In the genomic region with DNA sequence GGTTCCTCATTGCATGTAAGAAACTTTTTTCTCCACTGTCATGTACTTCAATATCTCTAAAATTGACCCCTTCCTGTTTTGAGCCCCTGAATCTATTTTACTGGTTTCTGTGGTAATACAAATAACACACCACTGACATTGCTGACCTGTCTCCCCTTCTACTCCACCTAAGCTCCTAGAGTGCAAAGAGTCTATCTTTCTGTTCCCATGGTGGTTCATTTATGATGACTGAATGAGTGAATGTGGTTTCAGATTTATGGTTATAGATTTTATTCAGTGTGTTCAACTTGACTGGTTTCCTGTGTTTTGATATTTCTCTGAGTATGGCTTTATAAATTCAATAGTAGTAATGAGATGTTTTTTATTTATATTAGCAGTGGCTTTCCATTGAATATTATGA, we compare ENCODE assay signal across 28 cellular contexts.
"Had no signal": no experiment of that assay in that cellular context is flagged by ENCODE, and none has a peak within 500 bp of the region (broad histone marks: within the 10 kb centered on the region; RNA-seq: fewer than 3 reads in every experiment).

No MANE protein-coding gene starts in this region.

- H3K4me3 Mint-ChIP-seq: activated CD4-positive, alpha-beta T cell treated with anti-CD3 and anti-CD28 coated beads, Interleukin-2, amount 10 ng/mL, durations not matched to agents 7 days and 5 days; activated CD8-positive, alpha-beta T cell treated with anti-CD3 and anti-CD28 coated beads, Interleukin-2, amount 10 ng/mL, durations not matched to agents 7 days and 5 days; activated naive CD4-positive, alpha-beta T cell treated with anti-CD3 and anti-CD28 coated beads for 36 hours had no signal

- ATAC-seq: activated CD8-positive, alpha-beta T cell treated with anti-CD3 and anti-CD28 coated beads, Interleukin-2, amount 10 ng/mL, durations not matched to agents 7 days and 5 days; body of pancreas had no signal

- H3K4me3 ChIP-seq: adrenal gland, body of pancreas, breast epithelium had no signal

- FAIRE-seq: astrocyte had no signal

- H3K27ac Mint-ChIP-seq: activated CD4-positive, alpha-beta T cell treated with anti-CD3 and anti-CD28 coated beads, Interleukin-2, amount 10 ng/mL, durations not matched to agents 7 days and 5 days; activated CD8-positive, alpha-beta T cell treated with anti-CD3 and anti-CD28 coated beads, Interleukin-2, amount 10 ng/mL, durations not matched to agents 7 days and 5 days; activated naive CD4-positive, alpha-beta T cell treated with anti-CD3 and anti-CD28 coated beads for 36 hours; activated naive CD4-positive, alpha-beta T cell treated with anti-CD3 and anti-CD28 coated beads, Interleukin-2, amount 50 U/mL, for 72 hours had no signal

- H3K27me3 ChIP-seq: adrenal gland, body of pancreas, breast epithelium had no signal

- H3K9me3 ChIP-seq: adrenal gland, body of pancreas, breast epithelium had no signal

- H3K27me3 Mint-ChIP-seq: activated CD4-positive, alpha-beta T cell treated with anti-CD3 and anti-CD28 coated beads, Interleukin-2, amount 10 ng/mL, durations not matched to agents 7 days and 5 days had no signal

- H3K4me1 ChIP-seq: adrenal gland, breast epithelium had no signal

- DNase-seq: activated CD4-positive, alpha-beta T cell treated with anti-CD3 and anti-CD28 coated beads, Interleukin-2, amount 10 ng/mL, durations not matched to agents 7 days and 5 days; activated CD4-positive, alpha-beta T cell treated with anti-CD3 and anti-CD28 coated beads, Interleukin-2, amount 50 U/mL, for 48 hours; activated CD4-positive, CD25-positive, alpha-beta regulatory T cell; activated CD8-positive, alpha-beta memory T cell treated with anti-CD3 and anti-CD28 coated beads, Interleukin-2, amount 50 U/mL, for 4 hours; activated CD8-positive, alpha-beta T cell treated with anti-CD3 and anti-CD28 coated beads, Interleukin-2, amount 10 ng/mL, durations not matched to agents 7 days and 5 days; activated gamma-delta T cell treated with Interleukin-2 at 50 U/mL for 16 hours; activated naive CD4-positive, alpha-beta T cell treated with anti-CD3 and anti-CD28 coated beads for 36 hours; activated T-cell treated with anti-CD3 and anti-CD28 coated beads, Interleukin-2, amount 50 U/mL, for 1 hour; adrenal gland; body of pancreas; NCI-H1092 treated with DMSO at 0.1 percent for 48 hours; NCI-H1417; NCI-H146; NCI-H187; NCI-H2029 treated with DMSO at 0.1 percent for 48 hours; NCI-H2107; NCI-H2171; NCI-H510A; NCI-H526; NCI-H748 treated with DMSO at 0.1 percent for 48 hours; Right ventricle myocardium superior; SW 1271; T-helper 1 cell; T1000; WERI-Rb-1 had no signal

- H3K36me3 ChIP-seq: adrenal gland, breast epithelium, WERI-Rb-1 had no signal

- H3K27ac ChIP-seq: adrenal gland, body of pancreas, breast epithelium, WERI-Rb-1 had no signal
